ENCODE assay signal across 14 cellular contexts in the genomic region with DNA sequence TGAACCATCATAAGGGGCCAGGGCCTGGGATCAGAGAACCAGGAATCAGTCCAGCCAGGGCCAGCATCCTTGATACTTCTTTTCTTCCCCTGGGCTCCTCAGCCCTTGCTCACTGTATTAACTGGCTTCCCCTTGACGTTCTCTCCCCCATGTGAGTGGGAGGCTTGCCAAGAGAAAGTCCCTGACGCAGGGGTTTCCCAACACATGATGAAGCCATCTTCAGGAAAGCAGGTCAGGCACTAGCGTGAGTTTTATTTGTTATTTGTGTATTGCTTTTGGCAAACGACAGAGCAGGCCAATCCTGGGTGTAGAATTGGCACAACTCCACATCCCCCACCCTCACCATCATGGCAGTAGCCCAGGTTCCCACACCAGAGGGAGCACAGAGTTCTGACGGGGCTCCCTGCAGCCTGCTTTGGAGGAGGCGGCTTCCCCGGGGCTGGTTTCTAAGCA.
DNase-seq lines count a peak whose midpoint lies in the region; ATAC-seq and TF ChIP-seq lines count a peak whose summit lies in the region.
"Had no signal": no experiment of that assay in that cellular context is flagged by ENCODE, and none has a peak within 500 bp of the region (broad histone marks: within the 10 kb centered on the region; RNA-seq: fewer than 3 reads in every experiment).

No MANE protein-coding gene starts in this region.

- H3K9me3 Mint-ChIP-seq in CD8-positive, alpha-beta memory T cell: no peaks in the 10 kb centered on the region
- H3K9me3 Mint-ChIP-seq: T-cell had no signal

- H3K27me3 Mint-ChIP-seq in CD8-positive, alpha-beta memory T cell: peaks cover 4 to 8% of the 10 kb centered on the region in 2 donors

- no peak overlapping the region for H3K4me3 Mint-ChIP-seq in CD8-positive, alpha-beta memory T cell
- H3K4me3 Mint-ChIP-seq: activated CD8-positive, alpha-beta T cell treated with anti-CD3 and anti-CD28 coated beads, Interleukin-2, amount 10 ng/mL, durations not matched to agents 7 days and 5 days; T-cell had no signal

- H3K27ac Mint-ChIP-seq in CD8-positive, alpha-beta memory T cell: no peak overlapping the region
- H3K27ac Mint-ChIP-seq: activated CD8-positive, alpha-beta T cell treated with anti-CD3 and anti-CD28 coated beads, Interleukin-2, amount 10 ng/mL, durations not matched to agents 7 days and 5 days; T-cell had no signal

- no peaks in the 10 kb centered on the region; the same call in 1 of the 2 replicates for H3K27me3 ChIP-seq in ACC112 (ENCODE audit: insufficient read depth, low read length)
- no peaks in the 10 kb centered on the region for H3K27me3 ChIP-seq in mammary epithelial cell (ENCODE audit: insufficient read depth, low read length)
- H3K27me3 ChIP-seq in left lung: peaks cover 0 to 3% of the 10 kb centered on the region in 2 donors
- H3K27me3 ChIP-seq in CD8-positive, alpha-beta memory T cell (ENCODE audit: insufficient read depth, low read length, poor library complexity, severe bottlenecking): no peaks in the 10 kb centered on the region
- H3K27me3 ChIP-seq: gastrocnemius medialis had no signal

- H3K27ac ChIP-seq in ACC112 (ENCODE audit: low read depth, low read length) (peak overlapping the region; percentile 24; the same call in 1 of the 2 replicates), mammary epithelial cell (ENCODE audit: insufficient read depth, low read depth, low read length) (no peak overlapping the region), left lung (no peak overlapping the region)
- H3K27ac ChIP-seq in CD8-positive, alpha-beta memory T cell (ENCODE audit: low read depth, low read length): no peak overlapping the region
- H3K27ac ChIP-seq: gastrocnemius medialis had no signal

- DNase-seq in H4 (ENCODE audit: low spot score) (peak; percentile 7), mammary epithelial cell (peak; percentile 13), left lung (no peak), hippocampal formation (lab: John Stamatoyannopoulos, UW) (no peak), activated T-cell treated with anti-CD3 and anti-CD28 coated beads for 4 hours (no peak), ACHN (no peak)
- DNase-seq in CD8-positive, alpha-beta memory T cell: no peak
- DNase-seq: activated CD8-positive, alpha-beta T cell treated with anti-CD3 and anti-CD28 coated beads, Interleukin-2, amount 10 ng/mL, durations not matched to agents 7 days and 5 days; amniotic stem cell; BE2C; mesendoderm; T-cell had no signal

- peak; percentile 31 for ATAC-seq in left lung
- ATAC-seq: activated CD8-positive, alpha-beta T cell treated with anti-CD3 and anti-CD28 coated beads, Interleukin-2, amount 10 ng/mL, durations not matched to agents 7 days and 5 days; gastrocnemius medialis; T-cell had no signal

- no peaks in the 10 kb centered on the region for H3K36me3 Mint-ChIP-seq in CD8-positive, alpha-beta memory T cell
- H3K36me3 Mint-ChIP-seq: T-cell had no signal

- no peak for TF ChIP-seq CTCF in mammary epithelial cell (conservative IDR thresholded peaks at IDR 0.05 in 1 of 2, IDR thresholded peaks at IDR 0.05 in 1 of 2; ENCODE audit: extremely low read depth in 1 of 2, insufficient read depth in 1 of 2, low read depth in 1 of 2, low read length in 2 of 2)
- no peak for TF ChIP-seq CTCF in left lung (IDR thresholded peaks at IDR 0.05)

- no peaks in the 10 kb centered on the region for H3K9me3 ChIP-seq in mammary epithelial cell (replicated peaks; ENCODE audit: insufficient read depth, low read length)
- no peaks in the 10 kb centered on the region for H3K9me3 ChIP-seq in left lung
- no peaks in the 10 kb centered on the region for H3K9me3 ChIP-seq in CD8-positive, alpha-beta memory T cell (ENCODE audit: low read length)
- H3K9me3 ChIP-seq: BE2C, gastrocnemius medialis had no signal

- no peak overlapping the region for H2AFZ ChIP-seq in ACC112 (ENCODE audit: low read length, unreplicated experiment)
- H2AFZ ChIP-seq in mammary epithelial cell (ENCODE audit: low read depth, low read length): no peak overlapping the region

- no peak overlapping the region for H3K9ac ChIP-seq in mammary epithelial cell (ENCODE audit: insufficient read depth, low read length)

- BruUV-seq in mammary epithelial cell (replicated peaks; lab: Mats Ljungman, UMichigan): no TSS peak

- in situ Hi-C loops in mammary epithelial cell (cut with MboI; ENCODE audit: low sequenced_read_pairs in 2 of 2) (no loop called here), ACHN (cut with HindIII; ENCODE audit: low pct_ligation_motif_present, low pct_unique_long_range_greater_than_20kb, low sequenced_read_pairs) (no loop called here)

- dilution Hi-C loops in mammary epithelial cell (cut with HindIII; ENCODE audit: low sequenced_read_pairs): no loop called here

- 69% methylated on average over 5 of the region's 7 CpGs for WGBS in mammary epithelial cell (ENCODE audit: low coverage, missing lambda C conversion rate)

- CTCF ChIA-PET in mammary epithelial cell (lab: Charles Lee; ENCODE audit: low non-redundant PET): no interaction called here
- CTCF ChIA-PET in CD8-positive, alpha-beta memory T cell (lab: Charles Lee): no interaction called here

- H3K4me1 Mint-ChIP-seq in CD8-positive, alpha-beta memory T cell: no peaks in the 10 kb centered on the region
- H3K4me1 Mint-ChIP-seq: T-cell had no signal

- H3K4me1 ChIP-seq in ACC112 (ENCODE audit: control insufficient read depth, insufficient read depth, low read length, unreplicated experiment) (peaks cover 11% of the 10 kb centered on the region), mammary epithelial cell (ENCODE audit: insufficient read depth, low read length) (no peaks in the 10 kb centered on the region), left lung (no peaks in the 10 kb centered on the region)
- H3K4me1 ChIP-seq in CD8-positive, alpha-beta memory T cell (ENCODE audit: insufficient read depth, low read length): no peaks in the 10 kb centered on the region
- H3K4me1 ChIP-seq: BE2C, gastrocnemius medialis had no signal

- H4K20me1 ChIP-seq in mammary epithelial cell (ENCODE audit: insufficient read depth, low read length): no peaks in the 10 kb centered on the region

- H3K36me3 ChIP-seq in ACC112 (ENCODE audit: insufficient read depth, low read length) (no peaks in the 10 kb centered on the region), mammary epithelial cell (ENCODE audit: insufficient read depth, low read length) (no peaks in the 10 kb centered on the region), left lung (no peaks in the 10 kb centered on the region)
- H3K36me3 ChIP-seq in CD8-positive, alpha-beta memory T cell (ENCODE audit: insufficient read depth, low read length): no peaks in the 10 kb centered on the region
- H3K36me3 ChIP-seq: BE2C, gastrocnemius medialis had no signal

- intact Hi-C loops in mammary epithelial cell (cut with micrococcal nuclease) (no loop called here), left lung (cut with DNase I) (no loop called here)

- POLR2A ChIA-PET in CD8-positive, alpha-beta memory T cell (lab: Charles Lee): no interaction called here

- no peak overlapping the region for H3K4me3 ChIP-seq in ACC112 (ENCODE audit: low read depth, low read length)
- no peak overlapping the region for H3K4me3 ChIP-seq in mammary epithelial cell (replicated peaks in 1 of 3; ENCODE audit: insufficient read depth in 1 of 3, low read depth in 2 of 3, low read length in 3 of 3)
- H3K4me3 ChIP-seq in left lung: no peak overlapping the region
- H3K4me3 ChIP-seq in CD8-positive, alpha-beta memory T cell (ENCODE audit: low read length): no peak overlapping the region
- H3K4me3 ChIP-seq: gastrocnemius medialis had no signal

- no peak overlapping the region for H3K4me2 ChIP-seq in mammary epithelial cell (ENCODE audit: insufficient read depth, low read depth, low read length)

- no peaks in the 10 kb centered on the region for H3K79me2 ChIP-seq in ACC112 (ENCODE audit: control insufficient read depth, insufficient read depth, low read length, unreplicated experiment)
- H3K79me2 ChIP-seq in mammary epithelial cell (ENCODE audit: insufficient read depth, low read length): no peaks in the 10 kb centered on the region

Comparison
In these comparisons a context has a peak if more than half of its experiments do, and no peak if none do; other contexts are left out.
1. DNase-seq: peak in H4 (single experiment) and mammary epithelial cell (single experiment); none in left lung (0 of 2), hippocampal formation (0 of 2), activated T-cell treated with anti-CD3 and anti-CD28 coated beads for 4 hours (single experiment), CD8-positive, alpha-beta memory T cell (0 of 5) and ACHN (single experiment).